In genomic region chr17:73313526-73314127, GRCh38 we compare ENCODE assay signal across 23 cellular contexts. TPM values are rescaled to one million over a fixed set of nuclear protein-coding genes. Genes with fewer than 3 reads are reported as not detected.
DNase-seq lines count a peak whose midpoint lies in the region; ATAC-seq and TF ChIP-seq lines count a peak whose summit lies in the region.
"Had no signal": no experiment of that assay in that cellular context is flagged by ENCODE, and none has a peak within 500 bp of the region (broad histone marks: within the 10 kb centered on the region; RNA-seq: fewer than 3 reads in every experiment).

No MANE protein-coding gene starts in this region.

- no peaks in the 10 kb centered on the region for H3K36me3 Mint-ChIP-seq in CD4-positive, CD25-positive, alpha-beta regulatory T cell
- H3K36me3 Mint-ChIP-seq in GM23338 (ENCODE audit: low read depth) (no peaks in the 10 kb centered on the region), WTC11 (no peaks in the 10 kb centered on the region)
- no peaks in the 10 kb centered on the region for H3K36me3 Mint-ChIP-seq in naive thymus-derived CD4-positive, alpha-beta T cell
- H3K36me3 Mint-ChIP-seq: activated naive CD4-positive, alpha-beta T cell treated with anti-CD3 and anti-CD28 coated beads, Interleukin-2, amount 50 U/mL, for 72 hours had no signal

- H3K4me1 Mint-ChIP-seq in CD4-positive, CD25-positive, alpha-beta regulatory T cell, result peaks cover 0 to 17% (median 7%) of the 10 kb centered on the region in 4 donors
- peaks cover 26% of the 10 kb centered on the region for H3K4me1 Mint-ChIP-seq in GM23338
- H3K4me1 Mint-ChIP-seq in WTC11, result peaks cover 39% of the 10 kb centered on the region
- peaks cover 8 to 19% (median 11%) of the 10 kb centered on the region in 7 donors for H3K4me1 Mint-ChIP-seq in naive thymus-derived CD4-positive, alpha-beta T cell

- peak overlapping the region in 1 of 3 donors; percentile 77 for H3K27ac Mint-ChIP-seq in CD4-positive, CD25-positive, alpha-beta regulatory T cell
- H3K27ac Mint-ChIP-seq in GM23338, result no peak overlapping the region
- H3K27ac Mint-ChIP-seq in WTC11, result no peak overlapping the region
- peak overlapping the region in 5 of 9 donors; percentile 1 to 60 (median 13) for H3K27ac Mint-ChIP-seq in naive thymus-derived CD4-positive, alpha-beta T cell
- H3K27ac Mint-ChIP-seq: activated naive CD4-positive, alpha-beta T cell treated with anti-CD3 and anti-CD28 coated beads, Interleukin-2, amount 50 U/mL, for 72 hours had no signal

- CTCF ChIA-PET in WTC11 (lab: Charles Lee), result interaction anchor here (0.6 to 7.7 kb wide), 6 partner anchors 12 to 350 kb away, joined by 3 to 88 read pairs (median 5); no protein-coding TSS in a partner anchor
- CTCF ChIA-PET in naive thymus-derived CD4-positive, alpha-beta T cell (lab: Charles Lee), result interaction anchor here (0.6 kb wide), 1 partner anchor 103 kb away, joined by 5 read pairs; no protein-coding TSS in a partner anchor

- H3K79me2 ChIP-seq in GM23338 (replicated peaks; ENCODE audit: insufficient read depth), result peaks cover 12% of the 10 kb centered on the region

- H4K20me1 ChIP-seq in GM23338 (replicated peaks; ENCODE audit: insufficient read depth), result no peaks in the 10 kb centered on the region

- H3K36me3 ChIP-seq in CD4-positive, CD25-positive, alpha-beta regulatory T cell (ENCODE audit: control insufficient read depth, insufficient read depth, low read length), result no peaks in the 10 kb centered on the region
- H3K36me3 ChIP-seq in GM23338 (ENCODE audit: insufficient read depth), result no peaks in the 10 kb centered on the region
- peaks cover 0 to 7% (median 0%) of the 10 kb centered on the region in 3 experiments for H3K36me3 ChIP-seq in naive thymus-derived CD4-positive, alpha-beta T cell (ENCODE audit: control insufficient read depth in 2 of 3, insufficient read depth in 3 of 3, low read length in 3 of 3)
- H3K36me3 ChIP-seq: stomach had no signal

- no peaks in the 10 kb centered on the region for H3K9me3 ChIP-seq in CD4-positive, CD25-positive, alpha-beta regulatory T cell (ENCODE audit: control insufficient read depth in 2 of 2, low read length in 2 of 2)
- H3K9me3 ChIP-seq in naive thymus-derived CD4-positive, alpha-beta T cell (ENCODE audit: control insufficient read depth in 2 of 3, low read length in 3 of 3), result no peaks in the 10 kb centered on the region
- H3K9me3 ChIP-seq: stomach had no signal

- peaks cover 17% of the 10 kb centered on the region for H3K27me3 Mint-ChIP-seq in CD4-positive, CD25-positive, alpha-beta regulatory T cell
- H3K27me3 Mint-ChIP-seq in GM23338 (ENCODE audit: insufficient read depth, low read depth, poor library complexity) (peaks cover 24% of the 10 kb centered on the region), WTC11 (ENCODE audit: low read depth) (peaks cover 22% of the 10 kb centered on the region)
- peaks cover 0 to 13% (median 0%) of the 10 kb centered on the region in 5 donors for H3K27me3 Mint-ChIP-seq in naive thymus-derived CD4-positive, alpha-beta T cell
- H3K27me3 Mint-ChIP-seq: effector memory CD8-positive, alpha-beta T cell had no signal

- no peak for ATAC-seq in CD4-positive, CD25-positive, alpha-beta regulatory T cell (ENCODE audit: low read depth in 2 of 2)
- ATAC-seq in GM23338, result peak; percentile 0; the same call in 1 of the 3 replicates
- ATAC-seq in WTC11, result no peak
- ATAC-seq in naive thymus-derived CD4-positive, alpha-beta T cell, result no peak
- ATAC-seq in Right ventricle myocardium inferior, result no peak
- ATAC-seq in HG03469 (IDR thresholded peaks at IDR 0.05; ENCODE audit: unreplicated experiment), result no peak
- no peak for ATAC-seq in HG02759 (IDR thresholded peaks at IDR 0.05; ENCODE audit: unreplicated experiment)
- ATAC-seq in HG03439 (IDR thresholded peaks at IDR 0.05; ENCODE audit: unreplicated experiment), result no peak
- ATAC-seq: activated naive CD4-positive, alpha-beta T cell treated with anti-CD3 and anti-CD28 coated beads, Interleukin-2, amount 50 U/mL, for 72 hours; effector memory CD8-positive, alpha-beta T cell had no signal

- no peaks in the 10 kb centered on the region for H3K27me3 ChIP-seq in CD4-positive, CD25-positive, alpha-beta regulatory T cell (ENCODE audit: control insufficient read depth, insufficient read depth, low read length)
- H3K27me3 ChIP-seq in GM23338 (ENCODE audit: insufficient read depth), result peaks cover 17% of the 10 kb centered on the region
- no peaks in the 10 kb centered on the region for H3K27me3 ChIP-seq in naive thymus-derived CD4-positive, alpha-beta T cell (ENCODE audit: control insufficient read depth in 2 of 2, insufficient read depth in 2 of 2, low read length in 2 of 2)
- H3K27me3 ChIP-seq: stomach had no signal

- peaks cover 6% of the 10 kb centered on the region; the same call in 1 of the 2 replicates for H3F3A ChIP-seq in GM23338 (replicated peaks; ENCODE audit: low read depth)

- peaks cover 0 to 1% (median 0%) of the 10 kb centered on the region in 7 donors for H3K9me3 Mint-ChIP-seq in CD4-positive, CD25-positive, alpha-beta regulatory T cell
- H3K9me3 Mint-ChIP-seq in GM23338 (no peaks in the 10 kb centered on the region; the same call in 2 of the 3 replicates), WTC11 (no peaks in the 10 kb centered on the region)
- H3K9me3 Mint-ChIP-seq in naive thymus-derived CD4-positive, alpha-beta T cell, result peaks cover 0 to 1% (median 0%) of the 10 kb centered on the region in 11 donors
- H3K9me3 Mint-ChIP-seq: activated naive CD4-positive, alpha-beta T cell treated with anti-CD3 and anti-CD28 coated beads, Interleukin-2, amount 50 U/mL, for 72 hours; effector memory CD8-positive, alpha-beta T cell had no signal

- no peak overlapping the region for H3K27ac ChIP-seq in CD4-positive, CD25-positive, alpha-beta regulatory T cell (ENCODE audit: insufficient read depth, low read length, poor library complexity, severe bottlenecking)
- no peak overlapping the region for H3K27ac ChIP-seq in GM23338 (ENCODE audit: low read depth)
- H3K27ac ChIP-seq in naive thymus-derived CD4-positive, alpha-beta T cell (ENCODE audit: low read depth, low read length), result no peak overlapping the region
- H3K27ac ChIP-seq: GM23248, KMS-11 had no signal

- no peak for DNase-seq in CD4-positive, CD25-positive, alpha-beta regulatory T cell
- peak; percentile 59 for DNase-seq in GM23338 (ENCODE audit: low spot score)
- no peak for DNase-seq in WTC11 (ENCODE audit: low spot score)
- DNase-seq in naive thymus-derived CD4-positive, alpha-beta T cell, result no peak
- no peak for DNase-seq in Right ventricle myocardium inferior (ENCODE audit: missing footprints)
- DNase-seq: activated CD4-positive, alpha-beta T cell treated with anti-CD3 and anti-CD28 coated beads, Interleukin-2, amount 50 U/mL, for 4 hours; activated T-cell treated with anti-CD3 and anti-CD28 coated beads for 4 hours; COR-L47; DMS79 treated with DMSO at 0.1 percent for 48 hours; effector memory CD8-positive, alpha-beta T cell; glutamatergic neuron; GM23248; midbrain; NCI-H1092; NCI-H524; stimulated activated CD4-positive, alpha-beta T cell treated with anti-CD3 and anti-CD28 coated beads, Interleukin-4, amount 100 ng/mL, for 24 hours; stomach; trophoblast cell had no signal

- no peak overlapping the region for H3K4me2 ChIP-seq in GM23338

- H2AFZ ChIP-seq in GM23338, result no peak overlapping the region
- H2AFZ ChIP-seq: GM23248 had no signal

- H3K9me2 ChIP-seq in GM23338 (ENCODE audit: insufficient read depth), result no peaks in the 10 kb centered on the region

- TF ChIP-seq CTCF in GM23338 (conservative IDR thresholded peaks at IDR 0.05; ENCODE audit: low read depth in 2 of 2) (no peak), WTC11 (IDR thresholded peaks at IDR 0.05) (no peak)

- H3K4me1 ChIP-seq in CD4-positive, CD25-positive, alpha-beta regulatory T cell (ENCODE audit: control insufficient read depth, insufficient read depth, low read length, poor library complexity, severe bottlenecking), result peaks cover 24% of the 10 kb centered on the region
- peaks cover 41% of the 10 kb centered on the region for H3K4me1 ChIP-seq in GM23338 (ENCODE audit: insufficient read depth)
- peaks cover 9 to 10% of the 10 kb centered on the region in 2 donors for H3K4me1 ChIP-seq in naive thymus-derived CD4-positive, alpha-beta T cell (ENCODE audit: control insufficient read depth in 2 of 2, insufficient read depth in 2 of 2, low read length in 2 of 2)

- POLR2A ChIA-PET in WTC11 (lab: Charles Lee), result interaction anchor here (5.3 kb wide), 1 partner anchor 29 kb away, joined by 55 read pairs; no protein-coding TSS in a partner anchor
- POLR2A ChIA-PET in naive thymus-derived CD4-positive, alpha-beta T cell (lab: Charles Lee), result interaction anchor here (0.7 kb wide), 1 partner anchor 889 kb away, joined by 3 read pairs; no protein-coding TSS in a partner anchor

- no peak overlapping the region for H3K4me3 ChIP-seq in CD4-positive, CD25-positive, alpha-beta regulatory T cell (ENCODE audit: low read depth, low read length)
- H3K4me3 ChIP-seq in GM23338, result no peak overlapping the region
- H3K4me3 ChIP-seq in naive thymus-derived CD4-positive, alpha-beta T cell (ENCODE audit: low read length), result no peak overlapping the region
- H3K4me3 ChIP-seq: GM23248, stomach had no signal

- H3K4me3 Mint-ChIP-seq in CD4-positive, CD25-positive, alpha-beta regulatory T cell, result peak overlapping the region; percentile 13 to 81 (median 70)
- peak overlapping the region; percentile 1; the same call in 1 of the 3 replicates for H3K4me3 Mint-ChIP-seq in GM23338
- no peak overlapping the region for H3K4me3 Mint-ChIP-seq in WTC11
- H3K4me3 Mint-ChIP-seq in naive thymus-derived CD4-positive, alpha-beta T cell, result peak overlapping the region in 7 of 10 donors; percentile 37 to 89 (median 56)

- intact Hi-C loops in naive thymus-derived CD4-positive, alpha-beta T cell (cut with micrococcal nuclease), result loop anchor here (5.0 kb wide), 3 partner anchors 221 to 889 kb away; partner anchors contain the start of genes SLC39A11 (in 2 of the 2) and RPL38 (in 1 of the 2)
- intact Hi-C loops in Right ventricle myocardium inferior (cut with DNase I), result loop anchor here (2.0 to 5.0 kb wide), 4 partner anchors 36 to 121 kb away; partner anchors contain the start of genes COG1 and CPSF4L

RNA-seq across cellular contexts. Expression of gene CDC42EP4, which starts 1.8 kb away (rescaled TPM):
- total RNA-seq in CD4-positive, CD25-positive, alpha-beta regulatory T cell, result 4.6 TPM
- under 1 TPM in 2 of 4 donors, not detected in 2; 0.31 to 0.52 TPM for polyA plus RNA-seq in CD4-positive, CD25-positive, alpha-beta regulatory T cell
- 16.2 and 19.9 TPM in 2 replicates for total RNA-seq in GM23338 (2014; rRNA removed; shearing (Covaris generic))
- 4.1 and 4.4 TPM in 2 replicates for polyA plus RNA-seq in GM23338 (2016; fragmentation: Nextera tagmentation; extraction: Ambion mirVana)
- total RNA-seq in WTC11 (2021), result 17.0 to 18.8 TPM (median 18.4 TPM) in 3 replicates
- 10 to 100 TPM in 1 of 5 experiments, 1 to 10 TPM in 4; 1.4 to 15.8 (median 2.0) TPM for total RNA-seq in naive thymus-derived CD4-positive, alpha-beta T cell
- polyA plus RNA-seq in naive thymus-derived CD4-positive, alpha-beta T cell, result under 1 TPM; 0.19 to 0.28 TPM
- 58.8 TPM for total RNA-seq in Right ventricle myocardium inferior

RNA-seq across cellular contexts. Expression of gene CPSF4L, which starts 51.9 kb away (rescaled TPM):
- not detected for total RNA-seq in CD4-positive, CD25-positive, alpha-beta regulatory T cell
- not detected for polyA plus RNA-seq in CD4-positive, CD25-positive, alpha-beta regulatory T cell
- total RNA-seq in GM23338 (2014; rRNA removed; shearing (Covaris generic)), result not detected in 2 replicates
- not detected in 2 replicates for polyA plus RNA-seq in GM23338 (2016; fragmentation: Nextera tagmentation; extraction: Ambion mirVana)
- total RNA-seq in WTC11 (2021) (not detected in 3 replicates), Right ventricle myocardium inferior (not detected)
- not detected for total RNA-seq in naive thymus-derived CD4-positive, alpha-beta T cell
- polyA plus RNA-seq in naive thymus-derived CD4-positive, alpha-beta T cell, result not detected
- total RNA-seq: activated naive CD4-positive, alpha-beta T cell treated with anti-CD3 and anti-CD28 coated beads, Interleukin-2, amount 50 U/mL, for 72 hours; GM23248; stomach had no signal
- polyA plus RNA-seq: GM23248, stomach had no signal

Comparison
In these comparisons a context has a peak if more than half of its experiments do, and no peak if none do; other contexts are left out.
1. H3K27ac Mint-ChIP-seq: peak in naive thymus-derived CD4-positive, alpha-beta T cell (5 of 9); none in GM23338 (single experiment) and WTC11 (single experiment).